8 cellular contexts compared by ENCODE assay signal in the genomic region with DNA sequence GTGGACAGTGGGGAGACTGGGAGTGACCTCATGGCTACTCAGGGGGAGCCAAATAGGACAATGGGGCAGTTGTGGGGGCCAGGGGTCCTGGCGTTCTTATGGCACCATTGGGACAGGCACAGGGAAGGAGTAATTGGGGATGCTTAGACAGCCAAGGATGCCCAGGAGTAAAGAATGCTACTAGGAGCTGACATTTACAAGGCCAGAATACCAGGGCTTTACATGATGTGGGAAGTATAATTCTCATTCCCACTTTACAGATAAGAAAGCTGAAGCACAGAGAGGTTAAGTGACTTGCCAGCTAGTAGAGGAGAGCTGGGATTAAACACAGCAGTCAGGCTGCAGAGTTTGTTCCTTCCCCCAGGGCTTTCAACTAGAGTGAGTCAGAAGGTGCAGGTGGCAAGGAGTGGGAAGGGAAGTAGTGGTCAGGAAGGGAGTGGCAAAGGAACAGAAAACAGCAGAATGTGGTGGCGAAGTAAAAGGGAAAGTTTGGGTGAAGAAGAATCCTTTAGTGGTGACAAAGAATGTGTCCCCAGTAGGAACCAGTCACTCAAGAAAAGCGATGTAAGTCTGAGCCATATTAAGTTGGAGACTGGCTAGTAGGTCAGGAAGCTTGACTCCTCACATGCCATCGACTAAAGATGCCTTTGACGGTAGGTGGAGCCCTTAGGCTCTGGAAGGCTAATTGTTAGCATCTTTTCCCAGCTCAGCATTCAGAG.
DNase-seq lines count a peak whose midpoint lies in the region; ATAC-seq, FAIRE-seq and TF ChIP-seq lines count a peak whose summit lies in the region.

No MANE protein-coding gene starts in this region.

- H3K36me3 Mint-ChIP-seq in T-helper 2 cell treated with Interferon-gamma antibody and Interleukin-4, amounts not matched to agents 5 μg/mL and 100 μg/mL, for 36 hours (ENCODE audit: low read depth), result no peaks in the 10 kb centered on the region

- H3K9me3 Mint-ChIP-seq in T-helper 2 cell treated with Interferon-gamma antibody and Interleukin-4, amounts not matched to agents 5 μg/mL and 100 μg/mL, for 36 hours, result no peaks in the 10 kb centered on the region

- peaks cover 9% of the 10 kb centered on the region for H3K4me1 Mint-ChIP-seq in T-helper 2 cell treated with Interferon-gamma antibody and Interleukin-4, amounts not matched to agents 5 μg/mL and 100 μg/mL, for 36 hours (ENCODE audit: low read depth)

- FAIRE-seq in D721Med (lab: Jason Lieb, UNC), result no peak

- H3K27me3 Mint-ChIP-seq in T-helper 2 cell treated with Interferon-gamma antibody and Interleukin-4, amounts not matched to agents 5 μg/mL and 100 μg/mL, for 36 hours (ENCODE audit: low read depth), result peaks cover 28% of the 10 kb centered on the region

- ATAC-seq in HG02588 (IDR thresholded peaks at IDR 0.05; ENCODE audit: unreplicated experiment), result no peak
- no peak for ATAC-seq in HG03135 (IDR thresholded peaks at IDR 0.05; ENCODE audit: unreplicated experiment)
- ATAC-seq in HG02852 (IDR thresholded peaks at IDR 0.05; ENCODE audit: unreplicated experiment), result no peak
- ATAC-seq in GM19455 (IDR thresholded peaks at IDR 0.05; ENCODE audit: unreplicated experiment), result no peak

- no peak for DNase-seq in D721Med (ENCODE audit: insufficient read length, low spot score)
- DNase-seq in HPDE6-E6E7 (ENCODE audit: extremely low spot score), result peak; percentile 52
- DNase-seq in T-helper 2 cell treated with Interferon-gamma antibody and Interleukin-4, amounts not matched to agents 5 μg/mL and 100 μg/mL, for 36 hours (ENCODE audit: low spot score), result peak; percentile 15
- DNase-seq in iPS-NIHi11 (ENCODE audit: low spot score), result peak; percentile 44

- no peak overlapping the region for H3K4me3 Mint-ChIP-seq in T-helper 2 cell treated with Interferon-gamma antibody and Interleukin-4, amounts not matched to agents 5 μg/mL and 100 μg/mL, for 36 hours

- peak; percentile 66 for TF ChIP-seq CTCF in D721Med (IDR thresholded peaks at IDR 0.05; ENCODE audit: insufficient read depth, missing control alignments)

- no peak overlapping the region for H3K27ac Mint-ChIP-seq in T-helper 2 cell treated with Interferon-gamma antibody and Interleukin-4, amounts not matched to agents 5 μg/mL and 100 μg/mL, for 36 hours
